1 cellular context compared by ENCODE assay signal in the genomic region with DNA sequence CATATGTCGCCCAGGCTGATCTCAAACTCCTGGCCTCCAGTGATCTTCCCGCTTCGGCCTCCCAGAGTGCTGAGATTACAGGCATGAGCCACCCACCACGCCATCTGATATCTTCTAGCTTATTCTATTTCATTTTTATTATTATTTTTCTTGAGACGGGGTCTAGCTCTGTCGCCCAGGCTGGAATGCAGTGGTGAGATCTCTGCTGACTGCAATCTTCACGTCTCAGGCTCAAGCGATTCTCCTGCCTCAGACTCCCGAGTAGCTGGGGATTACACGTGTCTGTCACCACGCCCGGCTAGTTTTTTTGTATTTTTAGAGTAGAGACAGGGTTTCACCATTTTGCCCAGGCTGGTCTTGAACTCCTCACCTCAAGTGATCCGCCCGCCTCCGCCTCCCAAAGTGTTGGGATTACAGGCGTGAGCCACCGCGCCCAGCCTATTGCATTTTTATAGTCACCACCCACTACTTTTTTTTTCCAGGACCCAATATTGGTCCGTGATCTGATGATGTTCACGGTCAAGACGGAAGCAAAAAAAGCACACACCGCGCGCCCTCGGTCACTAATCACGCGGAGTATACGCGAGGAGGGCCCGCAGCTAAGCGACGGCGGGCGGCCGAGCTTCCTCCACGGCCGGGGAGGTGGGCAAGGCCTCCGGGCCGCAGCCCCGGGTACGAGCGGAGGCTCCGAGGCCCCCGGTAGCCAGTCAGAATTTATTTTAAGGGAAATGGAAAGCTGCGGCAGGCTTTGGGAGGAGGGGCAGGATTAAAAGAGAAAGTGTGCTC.
TF ChIP-seq lines count a peak whose summit lies in the region.

No MANE protein-coding gene starts in this region.

TF ChIP-seq in HepG2, 621 proteins besides CTCF, POLR2A, EP300 and RAD21 (continued from another document):
- TF ChIP-seq ZNF121 (CRISPR knock-in tag; IDR thresholded peaks at IDR 0.05) (peak; percentile 59; the same call in 1 of the 2 replicates), ZNF547 (CRISPR knock-in tag; IDR thresholded peaks at IDR 0.05) (peak; percentile 71), ZNF614 (CRISPR knock-in tag; IDR thresholded peaks at IDR 0.05; ENCODE audit: borderline replicate concordance) (no peak; the same call in 1 of the 2 replicates), PHF21A (CRISPR knock-in tag; IDR thresholded peaks at IDR 0.05) (no peak), ZSCAN22 (CRISPR knock-in tag; IDR thresholded peaks at IDR 0.05) (0 out of 2 replicates have a peak, but pooled peaks have one; percentile 15), RBM22 (optimal IDR thresholded peaks at IDR 0.05; ENCODE audit: low read length) (no peak), YEATS4 (CRISPR knock-in tag; IDR thresholded peaks at IDR 0.05; ENCODE audit: borderline replicate concordance) (no peak)
- TF ChIP-seq, protein P1, sequence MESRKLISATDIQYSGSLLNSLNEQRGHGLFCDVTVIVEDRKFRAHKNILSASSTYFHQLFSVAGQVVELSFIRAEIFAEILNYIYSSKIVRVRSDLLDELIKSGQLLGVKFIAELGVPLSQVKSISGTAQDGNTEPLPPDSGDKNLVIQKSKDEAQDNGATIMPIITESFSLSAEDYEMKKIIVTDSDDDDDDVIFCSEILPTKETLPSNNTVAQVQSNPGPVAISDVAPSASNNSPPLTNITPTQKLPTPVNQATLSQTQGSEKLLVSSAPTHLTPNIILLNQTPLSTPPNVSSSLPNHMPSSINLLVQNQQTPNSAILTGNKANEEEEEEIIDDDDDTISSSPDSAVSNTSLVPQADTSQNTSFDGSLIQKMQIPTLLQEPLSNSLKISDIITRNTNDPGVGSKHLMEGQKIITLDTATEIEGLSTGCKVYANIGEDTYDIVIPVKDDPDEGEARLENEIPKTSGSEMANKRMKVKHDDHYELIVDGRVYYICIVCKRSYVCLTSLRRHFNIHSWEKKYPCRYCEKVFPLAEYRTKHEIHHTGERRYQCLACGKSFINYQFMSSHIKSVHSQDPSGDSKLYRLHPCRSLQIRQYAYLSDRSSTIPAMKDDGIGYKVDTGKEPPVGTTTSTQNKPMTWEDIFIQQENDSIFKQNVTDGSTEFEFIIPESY (CRISPR knock-in tag; IDR thresholded peaks at IDR 0.05): no peak; the same call in 1 of the 2 replicates
- TF ChIP-seq, protein P2, sequence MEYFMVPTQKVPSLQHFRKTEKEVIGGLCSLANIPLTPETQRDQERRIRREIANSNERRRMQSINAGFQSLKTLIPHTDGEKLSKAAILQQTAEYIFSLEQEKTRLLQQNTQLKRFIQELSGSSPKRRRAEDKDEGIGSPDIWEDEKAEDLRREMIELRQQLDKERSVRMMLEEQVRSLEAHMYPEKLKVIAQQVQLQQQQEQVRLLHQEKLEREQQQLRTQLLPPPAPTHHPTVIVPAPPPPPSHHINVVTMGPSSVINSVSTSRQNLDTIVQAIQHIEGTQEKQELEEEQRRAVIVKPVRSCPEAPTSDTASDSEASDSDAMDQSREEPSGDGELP (IDR thresholded peaks at IDR 0.05; ENCODE audit: borderline replicate concordance, low read depth): no peak
- TF ChIP-seq, protein P3, sequence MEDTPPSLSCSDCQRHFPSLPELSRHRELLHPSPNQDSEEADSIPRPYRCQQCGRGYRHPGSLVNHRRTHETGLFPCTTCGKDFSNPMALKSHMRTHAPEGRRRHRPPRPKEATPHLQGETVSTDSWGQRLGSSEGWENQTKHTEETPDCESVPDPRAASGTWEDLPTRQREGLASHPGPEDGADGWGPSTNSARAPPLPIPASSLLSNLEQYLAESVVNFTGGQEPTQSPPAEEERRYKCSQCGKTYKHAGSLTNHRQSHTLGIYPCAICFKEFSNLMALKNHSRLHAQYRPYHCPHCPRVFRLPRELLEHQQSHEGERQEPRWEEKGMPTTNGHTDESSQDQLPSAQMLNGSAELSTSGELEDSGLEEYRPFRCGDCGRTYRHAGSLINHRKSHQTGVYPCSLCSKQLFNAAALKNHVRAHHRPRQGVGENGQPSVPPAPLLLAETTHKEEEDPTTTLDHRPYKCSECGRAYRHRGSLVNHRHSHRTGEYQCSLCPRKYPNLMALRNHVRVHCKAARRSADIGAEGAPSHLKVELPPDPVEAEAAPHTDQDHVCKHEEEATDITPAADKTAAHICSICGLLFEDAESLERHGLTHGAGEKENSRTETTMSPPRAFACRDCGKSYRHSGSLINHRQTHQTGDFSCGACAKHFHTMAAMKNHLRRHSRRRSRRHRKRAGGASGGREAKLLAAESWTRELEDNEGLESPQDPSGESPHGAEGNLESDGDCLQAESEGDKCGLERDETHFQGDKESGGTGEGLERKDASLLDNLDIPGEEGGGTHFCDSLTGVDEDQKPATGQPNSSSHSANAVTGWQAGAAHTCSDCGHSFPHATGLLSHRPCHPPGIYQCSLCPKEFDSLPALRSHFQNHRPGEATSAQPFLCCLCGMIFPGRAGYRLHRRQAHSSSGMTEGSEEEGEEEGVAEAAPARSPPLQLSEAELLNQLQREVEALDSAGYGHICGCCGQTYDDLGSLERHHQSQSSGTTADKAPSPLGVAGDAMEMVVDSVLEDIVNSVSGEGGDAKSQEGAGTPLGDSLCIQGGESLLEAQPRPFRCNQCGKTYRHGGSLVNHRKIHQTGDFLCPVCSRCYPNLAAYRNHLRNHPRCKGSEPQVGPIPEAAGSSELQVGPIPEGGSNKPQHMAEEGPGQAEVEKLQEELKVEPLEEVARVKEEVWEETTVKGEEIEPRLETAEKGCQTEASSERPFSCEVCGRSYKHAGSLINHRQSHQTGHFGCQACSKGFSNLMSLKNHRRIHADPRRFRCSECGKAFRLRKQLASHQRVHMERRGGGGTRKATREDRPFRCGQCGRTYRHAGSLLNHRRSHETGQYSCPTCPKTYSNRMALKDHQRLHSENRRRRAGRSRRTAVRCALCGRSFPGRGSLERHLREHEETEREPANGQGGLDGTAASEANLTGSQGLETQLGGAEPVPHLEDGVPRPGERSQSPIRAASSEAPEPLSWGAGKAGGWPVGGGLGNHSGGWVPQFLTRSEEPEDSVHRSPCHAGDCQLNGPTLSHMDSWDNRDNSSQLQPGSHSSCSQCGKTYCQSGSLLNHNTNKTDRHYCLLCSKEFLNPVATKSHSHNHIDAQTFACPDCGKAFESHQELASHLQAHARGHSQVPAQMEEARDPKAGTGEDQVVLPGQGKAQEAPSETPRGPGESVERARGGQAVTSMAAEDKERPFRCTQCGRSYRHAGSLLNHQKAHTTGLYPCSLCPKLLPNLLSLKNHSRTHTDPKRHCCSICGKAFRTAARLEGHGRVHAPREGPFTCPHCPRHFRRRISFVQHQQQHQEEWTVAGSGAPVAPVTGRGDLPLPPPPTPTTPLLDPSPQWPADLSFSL (CRISPR knock-in tag; IDR thresholded peaks at IDR 0.05): peak; percentile 52; the same call in 1 of the 2 replicates
